ENCODE assay signal across 1 cellular context in the genomic region with DNA sequence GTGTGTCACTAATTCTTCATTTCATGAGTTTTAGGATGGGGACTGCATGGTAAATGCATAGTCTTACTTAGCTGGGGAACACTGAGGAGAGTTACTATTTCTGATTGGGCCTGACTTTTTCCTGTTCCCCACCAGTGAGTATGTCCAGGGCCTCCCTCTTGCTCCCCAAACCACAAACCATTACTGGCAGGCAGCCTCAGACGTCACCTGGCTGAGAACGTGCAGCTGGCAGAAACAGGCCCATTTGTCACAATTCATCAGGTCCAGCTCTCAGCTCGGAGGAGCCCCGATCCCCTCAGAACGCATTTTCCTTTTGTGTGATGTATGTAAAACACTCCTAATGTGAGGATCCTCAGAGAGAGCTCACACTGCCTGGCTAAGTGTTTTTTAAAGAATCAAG.
TF ChIP-seq lines count a peak whose summit lies in the region.

No MANE protein-coding gene starts in this region.

TF ChIP-seq in H1, 55 proteins besides CTCF, POLR2A, EP300 and RAD21:
- TF ChIP-seq CBX5 (IDR thresholded peaks at IDR 0.05; ENCODE audit: low read depth, low read length): no peak
- TF ChIP-seq SRF (IDR thresholded peaks at IDR 0.05; ENCODE audit: low read depth, low read length): no peak
- no peak for TF ChIP-seq TCF12 (IDR thresholded peaks at IDR 0.05; ENCODE audit: low read depth, low read length)
- TF ChIP-seq FOSL1 (IDR thresholded peaks at IDR 0.05; ENCODE audit: insufficient read depth, low read depth, low read length): no peak
- TF ChIP-seq, protein P1, sequence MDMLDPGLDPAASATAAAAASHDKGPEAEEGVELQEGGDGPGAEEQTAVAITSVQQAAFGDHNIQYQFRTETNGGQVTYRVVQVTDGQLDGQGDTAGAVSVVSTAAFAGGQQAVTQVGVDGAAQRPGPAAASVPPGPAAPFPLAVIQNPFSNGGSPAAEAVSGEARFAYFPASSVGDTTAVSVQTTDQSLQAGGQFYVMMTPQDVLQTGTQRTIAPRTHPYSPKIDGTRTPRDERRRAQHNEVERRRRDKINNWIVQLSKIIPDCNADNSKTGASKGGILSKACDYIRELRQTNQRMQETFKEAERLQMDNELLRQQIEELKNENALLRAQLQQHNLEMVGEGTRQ (IDR thresholded peaks at IDR 0.05; ENCODE audit: low read length): no peak
- no peak for TF ChIP-seq JUN (IDR thresholded peaks at IDR 0.05; ENCODE audit: low read depth, low read length)
- TF ChIP-seq NRF1 (IDR thresholded peaks at IDR 0.05; ENCODE audit: low read depth, low read length): no peak
- TF ChIP-seq GTF2F1 (IDR thresholded peaks at IDR 0.05; ENCODE audit: borderline replicate concordance, low read depth, low read length): no peak
TF ChIP-seq in H1: peak in this region for 0.
